In the genomic region with DNA sequence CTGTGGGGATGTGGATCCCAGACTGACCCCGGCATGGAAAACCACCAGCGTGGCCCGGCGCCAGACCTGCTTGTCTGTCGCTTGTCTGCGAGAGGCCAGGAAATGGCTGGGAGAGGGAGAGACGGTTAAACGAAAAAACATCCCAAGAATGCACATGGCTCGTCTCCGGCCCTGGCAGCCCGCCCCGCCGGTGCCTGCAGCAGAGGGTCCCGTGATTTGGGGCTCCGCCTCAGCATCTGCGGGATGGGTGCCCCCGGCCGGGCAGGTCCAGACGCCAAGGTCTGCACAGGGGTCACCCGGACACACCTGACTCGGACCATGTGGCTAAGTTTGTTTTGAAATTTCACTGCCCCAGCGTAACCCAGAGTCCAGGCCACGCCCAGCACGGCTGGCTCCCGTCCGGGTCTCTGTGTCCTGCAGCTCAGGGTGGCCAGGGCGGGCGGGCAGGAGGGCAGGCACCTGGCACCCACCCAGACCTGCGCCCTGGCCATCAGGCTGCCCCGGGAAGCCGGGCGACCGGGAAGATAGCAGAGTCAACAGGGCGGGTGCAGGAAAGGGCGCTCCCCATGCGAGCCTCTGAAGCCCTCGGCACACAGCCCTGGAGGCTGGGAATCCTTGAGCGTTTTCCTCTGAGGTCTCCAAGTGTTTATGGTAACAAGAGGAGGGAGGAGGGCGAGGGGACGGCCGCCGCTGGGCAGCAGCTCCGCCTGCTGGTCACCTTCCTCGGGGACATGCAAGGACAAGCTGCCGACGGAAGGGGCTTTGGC, we compare ENCODE assay signal across 8 cellular contexts.
DNase-seq lines count a peak whose midpoint lies in the region; ATAC-seq and TF ChIP-seq lines count a peak whose summit lies in the region.

No MANE protein-coding gene starts in this region.

- no peaks in the 10 kb centered on the region for H3K27me3 ChIP-seq in layer of hippocampus (ENCODE audit: control insufficient read depth, insufficient read depth, low read length)

- ATAC-seq in HG03565 (IDR thresholded peaks at IDR 0.05; ENCODE audit: unreplicated experiment), result no peak

- peak; percentile 5 for DNase-seq in NCI-H446 treated with DMSO at 0.1 percent for 48 hours (lab: John Stamatoyannopoulos, UW)
- DNase-seq in activated CD4-positive, alpha-beta T cell treated with anti-CD3 and anti-CD28 coated beads, Interleukin-2, amount 50 U/mL, for 48 hours, result peak; percentile 71 to 73
- peak; percentile 88 for DNase-seq in dedifferentiated amniotic fluid mesenchymal stem cell (ENCODE audit: extremely low spot score)
- peak; percentile 71 for DNase-seq in stimulated activated CD4-positive, alpha-beta T cell treated with anti-CD3 and anti-CD28 coated beads, Interleukin-15, amount 100 ng/mL, for 24 hours
- no peak for DNase-seq in NCI-H128 (lab: John Stamatoyannopoulos, UW; ENCODE audit: unreplicated experiment)

- peak; percentile 64 for TF ChIP-seq CTCF in GM12873 (IDR thresholded peaks at IDR 0.05; ENCODE audit: insufficient read depth, low read depth, low read length, missing control alignments)

- H3K27ac ChIP-seq in layer of hippocampus (ENCODE audit: low read depth, low read length), result peak overlapping the region; percentile 70
